In the genomic region with DNA sequence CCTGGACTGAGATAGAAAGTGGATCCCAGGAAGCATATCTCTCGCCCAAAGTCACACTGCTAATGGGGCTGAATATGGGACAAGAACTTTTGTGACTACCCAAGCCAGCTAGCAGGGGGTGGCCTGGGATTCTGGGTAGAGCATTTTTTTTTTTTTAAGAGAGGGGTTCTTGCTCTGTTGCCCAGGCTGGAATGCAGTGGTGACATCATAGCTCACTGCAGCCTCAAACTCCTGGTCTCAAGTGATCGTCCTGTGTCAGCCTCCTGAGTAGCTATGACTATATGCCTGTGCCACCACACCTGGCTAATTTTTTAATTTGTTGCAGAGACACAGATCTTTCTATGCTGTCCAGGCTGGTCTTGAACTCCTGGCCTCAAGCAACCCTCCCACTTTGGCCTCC, we compare ENCODE assay signal across 23 cellular contexts. TPM values are rescaled to one million over a fixed set of nuclear protein-coding genes. Genes with fewer than 3 reads are reported as not detected.
"Had no signal": no experiment of that assay in that cellular context is flagged by ENCODE, and none has a peak within 500 bp of the region (broad histone marks: within the 10 kb centered on the region; RNA-seq: fewer than 3 reads in every experiment).

No MANE protein-coding gene starts in this region.

- DNase-seq: Kasumi-1, MM.1S, NCI-H1092 treated with DMSO at 0.1 percent for 48 hours, NCI-H1436, NCI-H187, NCI-H2029, NCI-H2081 treated with DMSO at 0.1 percent for 48 hours, NCI-H2171, NCI-H226, NCI-H446, NCI-H510A, NCI-H524 treated with DMSO at 0.1 percent for 48 hours, NCI-H69, NCI-H774, Right ventricle myocardium superior, SIG-M5 had no signal

- ATAC-seq: K562 had no signal

- H3K36me3 ChIP-seq: SJSA1 had no signal

- H3K9ac ChIP-seq: KMS-11 had no signal

- H3K4me3 ChIP-seq: K562, SJSA1, SK-N-MC had no signal

- FAIRE-seq: RCC 7860 had no signal

- H3K27ac ChIP-seq: KMS-11, SJSA1, SK-N-MC had no signal

- H3K27ac Mint-ChIP-seq: IgD-negative memory B cell had no signal

- H3K4me2 ChIP-seq: KMS-11 had no signal

- H3K36me3 Mint-ChIP-seq: IgD-negative memory B cell had no signal

RNA-seq across cellular contexts. Expression of a gene that starts 20.6 kb away (rescaled TPM):
- total RNA-seq: HT1080, SJSA1 had no signal
- polyA plus RNA-seq: IgD-negative memory B cell had no signal
